13 cellular contexts compared by ENCODE assay signal in genomic region chr21:31556662-31557061, GRCh38.
DNase-seq lines count a peak whose midpoint lies in the region; ATAC-seq and TF ChIP-seq lines count a peak whose summit lies in the region.
"Had no signal": no experiment of that assay in that cellular context is flagged by ENCODE, and none has a peak within 500 bp of the region (broad histone marks: within the 10 kb centered on the region; RNA-seq: fewer than 3 reads in every experiment).

No MANE protein-coding gene starts in this region.

- no peak for ATAC-seq in HG03457 (IDR thresholded peaks at IDR 0.05; ENCODE audit: unreplicated experiment)
- ATAC-seq: psoas muscle had no signal

- H3K9me2 ChIP-seq in MM.1S (replicated peaks; ENCODE audit: insufficient read depth, low read length), result no peaks in the 10 kb centered on the region

- intact Hi-C loops in activated CD4-positive, alpha-beta T cell treated with anti-CD3 and anti-CD28 coated beads, Interleukin-2, amount 10 ng/mL, durations not matched to agents 24 days and 14 days (cut with micrococcal nuclease), result loop anchor here (5.0 to 10.0 kb wide), 2 partner anchors 168 to 424 kb away; no protein-coding TSS in a partner anchor
- intact Hi-C loops in thyroid gland (cut with DNase I), result no loop called here

- H3K9me3 ChIP-seq in MM.1S (replicated peaks; ENCODE audit: insufficient read depth, low read length), result no peaks in the 10 kb centered on the region
- no peaks in the 10 kb centered on the region for H3K9me3 ChIP-seq in neuron (ENCODE audit: low read length)
- no peaks in the 10 kb centered on the region for H3K9me3 ChIP-seq in thyroid gland
- H3K9me3 ChIP-seq: colonic mucosa, psoas muscle had no signal

- H3K4me1 ChIP-seq in MM.1S (ENCODE audit: low read length), result peaks cover 57% of the 10 kb centered on the region
- peaks cover 46% of the 10 kb centered on the region for H3K4me1 ChIP-seq in neuron (ENCODE audit: insufficient read depth, low read length)
- H3K4me1 ChIP-seq in thyroid gland, result peaks cover 0 to 24% of the 10 kb centered on the region in 2 donors
- H3K4me1 ChIP-seq: colonic mucosa had no signal

- peaks cover 84% of the 10 kb centered on the region for H3K79me2 ChIP-seq in MM.1S (ENCODE audit: low read length)

- H3K4me1 Mint-ChIP-seq in activated CD4-positive, alpha-beta T cell treated with anti-CD3 and anti-CD28 coated beads, Interleukin-2, amount 10 ng/mL, durations not matched to agents 24 days and 14 days, result peaks cover 47% of the 10 kb centered on the region

- no peak for DNase-seq in activated CD4-positive, alpha-beta T cell treated with anti-CD3 and anti-CD28 coated beads, Interleukin-2, amount 10 ng/mL, durations not matched to agents 24 days and 14 days
- no peak for DNase-seq in activated CD4-positive, alpha-beta T cell treated with anti-CD3 and anti-CD28 coated beads, Interleukin-2, amount 50 U/mL, for 48 hours
- DNase-seq in MM.1S, result no peak
- peak; percentile 32 for DNase-seq in cerebellar cortex (ENCODE audit: low spot score)
- DNase-seq in NCI-H446 (lab: John Stamatoyannopoulos, UW), result no peak
- DNase-seq in thyroid gland, result no peak
- DNase-seq: colonic mucosa, Kasumi-1, NCI-H2029 treated with DMSO at 0.1 percent for 48 hours, psoas muscle, trophoblast cell had no signal

- H2AFZ ChIP-seq in MM.1S (ENCODE audit: low read length), result no peak overlapping the region
- no peak overlapping the region for H2AFZ ChIP-seq in neuron (ENCODE audit: low read depth, low read length)

- peaks cover 39% of the 10 kb centered on the region for H3K27me3 Mint-ChIP-seq in activated CD4-positive, alpha-beta T cell treated with anti-CD3 and anti-CD28 coated beads, Interleukin-2, amount 10 ng/mL, durations not matched to agents 24 days and 14 days

- peak overlapping the region; percentile 80 for H3K4me2 ChIP-seq in MM.1S (ENCODE audit: low read depth, low read length)

- peak overlapping the region; percentile 82 for H3K4me3 Mint-ChIP-seq in activated CD4-positive, alpha-beta T cell treated with anti-CD3 and anti-CD28 coated beads, Interleukin-2, amount 10 ng/mL, durations not matched to agents 24 days and 14 days

- H3K9ac ChIP-seq in MM.1S (ENCODE audit: low read length), result peak overlapping the region; percentile 74; the same call in 1 of the 2 replicates

- no peaks in the 10 kb centered on the region for H4K20me1 ChIP-seq in MM.1S (ENCODE audit: insufficient read depth, low read length)

- TF ChIP-seq CTCF in MM.1S (IDR thresholded peaks at IDR 0.05; ENCODE audit: low read length) (no peak), thyroid gland (IDR thresholded peaks at IDR 0.05) (no peak)

- H3K9me3 Mint-ChIP-seq in activated CD4-positive, alpha-beta T cell treated with anti-CD3 and anti-CD28 coated beads, Interleukin-2, amount 10 ng/mL, durations not matched to agents 24 days and 14 days, result no peaks in the 10 kb centered on the region

- H3F3A ChIP-seq in MM.1S (ENCODE audit: insufficient read depth, low read length), result peaks cover 53% of the 10 kb centered on the region

- WGBS in thyroid gland, 2 donors, result 90 to 93% methylated on average over 3 of the region's 3 CpGs

- no peak overlapping the region for H3K27ac ChIP-seq in MM.1S (ENCODE audit: low read length)
- no peak overlapping the region for H3K27ac ChIP-seq in thyroid gland
- H3K27ac ChIP-seq: colonic mucosa, psoas muscle had no signal

- H3K27ac Mint-ChIP-seq in activated CD4-positive, alpha-beta T cell treated with anti-CD3 and anti-CD28 coated beads, Interleukin-2, amount 10 ng/mL, durations not matched to agents 24 days and 14 days, result no peak overlapping the region

- H3K36me3 ChIP-seq in MM.1S (replicated peaks; ENCODE audit: insufficient read depth, low read length) (no peaks in the 10 kb centered on the region), neuron (ENCODE audit: insufficient read depth, low read length) (no peaks in the 10 kb centered on the region), thyroid gland (no peaks in the 10 kb centered on the region)
- H3K36me3 ChIP-seq: colonic mucosa had no signal

- H3K27me3 ChIP-seq in MM.1S (replicated peaks; ENCODE audit: insufficient read depth, low read length) (no peaks in the 10 kb centered on the region), neuron (ENCODE audit: insufficient read depth, low read length) (no peaks in the 10 kb centered on the region), thyroid gland (peaks cover 7% of the 10 kb centered on the region)

- no peak for TF ChIP-seq POLR2A in thyroid gland (IDR thresholded peaks at IDR 0.05)

- peaks cover 4% of the 10 kb centered on the region for H3K36me3 Mint-ChIP-seq in activated CD4-positive, alpha-beta T cell treated with anti-CD3 and anti-CD28 coated beads, Interleukin-2, amount 10 ng/mL, durations not matched to agents 24 days and 14 days (ENCODE audit: low read depth)

- H3K4me3 ChIP-seq in MM.1S (ENCODE audit: low read length) (peak overlapping the region; percentile 91), neuron (ENCODE audit: low read length) (peak overlapping the region; percentile 60), thyroid gland (replicated peaks in 1 of 3) (no peak overlapping the region)
- H3K4me3 ChIP-seq: colonic mucosa, psoas muscle had no signal

Comparison
In these comparisons a context has a peak if more than half of its experiments do, and no peak if none do; other contexts are left out.
1. H3K4me3 ChIP-seq: peak in MM.1S (single experiment) and neuron (single experiment); none in thyroid gland (0 of 3).